Comparison of ENCODE assay signal across 15 cellular contexts in genomic region chr7:148436571-148436970, GRCh38.
A peak's percentile ranks its signal among the peaks of the same experiment; 100 is the strongest.
DNase-seq lines count a peak whose midpoint lies in the region; ATAC-seq and FAIRE-seq lines count a peak whose summit lies in the region.
"Had no signal": no experiment of that assay in that cellular context is flagged by ENCODE, and none has a peak within 500 bp of the region (broad histone marks: within the 10 kb centered on the region; RNA-seq: fewer than 3 reads in every experiment).

No MANE protein-coding gene starts in this region.

- no peak overlapping the region for H3K4me3 ChIP-seq in small intestine (ENCODE audit: low read depth in 1 of 2, low read length in 2 of 2)

- FAIRE-seq in small intestine (lab: Jason Lieb, UNC) (no peak), HTR-8/SVneo (lab: Jason Lieb, UNC) (no peak)

- 47 to 66% (median 55%) methylated on average over 7 of the region's 7 CpGs for WGBS in small intestine, 3 donors

- ATAC-seq in GM21367 (IDR thresholded peaks at IDR 0.05; ENCODE audit: unreplicated experiment), result peak; percentile 57
- peak; percentile 82 for ATAC-seq in HG02973 (IDR thresholded peaks at IDR 0.05; ENCODE audit: unreplicated experiment)
- ATAC-seq: SK-N-SH treated with all-trans-retinoic acid at 6 μM for 48 hours had no signal

- H3K36me3 ChIP-seq in small intestine (ENCODE audit: control insufficient read depth in 2 of 2, insufficient read depth in 2 of 2, low read length in 2 of 2), result no peaks in the 10 kb centered on the region

- H3K27me3 ChIP-seq in small intestine (ENCODE audit: control insufficient read depth in 2 of 2, insufficient read depth in 2 of 2, low read length in 2 of 2), result no peaks in the 10 kb centered on the region

- no peaks in the 10 kb centered on the region for H3K9me3 ChIP-seq in small intestine (ENCODE audit: control insufficient read depth, low read depth)

- DNase-seq in NCI-H748 treated with DMSO at 0.1 percent for 48 hours (lab: John Stamatoyannopoulos, UW) (peak; percentile 3), small intestine (peak; percentile 8), NCI-H1417 treated with DMSO at 0.1 percent for 48 hours (lab: John Stamatoyannopoulos, UW) (no peak), HTR-8/SVneo (ENCODE audit: insufficient read length, low spot score) (no peak), HPDE6-E6E7 (ENCODE audit: extremely low spot score) (no peak)
- DNase-seq: activated naive CD4-positive, alpha-beta T cell treated with Interleukin-2 at 50 U/mL for 16 hours; CD4-positive, alpha-beta T cell; effector CD8-positive, alpha-beta T cell; Kasumi-1; NCI-H1930; stimulated activated CD4-positive, alpha-beta T cell treated with anti-CD3 and anti-CD28 coated beads, Interleukin-4, amount 100 ng/mL, for 4 hours; stimulated activated naive CD4-positive, alpha-beta T cell treated with Interleukin-2 at 50 U/mL for 16 hours had no signal

- no peak overlapping the region for H3K27ac ChIP-seq in small intestine (ENCODE audit: low read depth in 1 of 2, low read length in 1 of 2)

- peaks cover 3% of the 10 kb centered on the region in 2 donors for H3K4me1 ChIP-seq in small intestine (ENCODE audit: control insufficient read depth in 2 of 2, insufficient read depth in 1 of 2, low read depth in 1 of 2, low read length in 1 of 2)

Comparison
In these comparisons a context has a peak if more than half of its experiments do, and no peak if none do; other contexts are left out.
1. DNase-seq: peak in NCI-H748 treated with DMSO at 0.1 percent for 48 hours (single experiment) and small intestine (single experiment); none in NCI-H1417 treated with DMSO at 0.1 percent for 48 hours (single experiment), HTR-8/SVneo (single experiment) and HPDE6-E6E7 (single experiment).